In genomic region chr13:91586609-91587008, GRCh38 we compare ENCODE assay signal across 7 cellular contexts.
"Had no signal": no experiment of that assay in that cellular context is flagged by ENCODE, and none has a peak within 500 bp of the region (broad histone marks: within the 10 kb centered on the region; RNA-seq: fewer than 3 reads in every experiment).

No MANE protein-coding gene starts in this region.

- H3K4me3 ChIP-seq: GM12878 had no signal

- DNase-seq: GDM1, GF-D8 had no signal

- ATAC-seq: GM12878 had no signal

- FAIRE-seq: G401.6, GM12878, GM12891, GM12892, GM18507 had no signal
